Comparison of ENCODE assay signal across 8 cellular contexts in the genomic region with DNA sequence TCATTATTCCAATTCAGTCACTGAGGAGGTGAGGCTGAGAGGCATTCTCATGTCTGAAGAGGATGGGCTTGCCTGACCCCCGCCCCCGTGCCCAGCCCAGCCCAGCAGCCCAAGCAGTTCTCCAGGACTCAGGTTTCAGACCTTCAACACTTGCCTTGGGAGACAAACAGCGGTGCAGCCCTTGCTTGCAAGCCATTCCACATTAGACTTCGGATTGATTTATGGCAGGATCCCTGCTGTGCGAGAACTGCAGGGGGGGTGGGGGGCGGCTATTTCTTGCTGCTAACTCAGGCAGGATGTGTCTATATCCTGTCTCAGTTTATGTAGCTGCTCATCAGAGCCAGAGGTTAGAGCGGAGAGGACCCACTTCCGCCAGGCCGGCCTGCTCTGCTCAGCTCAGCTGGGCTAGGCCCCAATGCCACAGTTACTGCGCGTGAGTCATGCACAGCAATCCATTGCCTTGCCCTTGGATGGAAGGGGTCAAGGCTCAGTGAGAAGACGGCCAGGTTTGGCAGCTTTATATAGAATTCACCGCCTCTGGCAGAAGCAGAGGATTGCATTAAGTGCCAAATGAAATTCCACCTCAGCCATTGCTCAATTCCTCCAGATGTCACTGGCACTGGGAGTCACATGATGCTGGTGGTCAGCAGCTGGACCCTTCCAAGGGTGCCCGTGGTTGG. TPM values are rescaled to one million over a fixed set of nuclear protein-coding genes. Genes with fewer than 3 reads are reported as not detected.
A peak's percentile ranks its signal among the peaks of the same experiment; 100 is the strongest.
DNase-seq lines count a peak whose midpoint lies in the region; ATAC-seq lines count a peak whose summit lies in the region.

No MANE protein-coding gene starts in this region.

- POLR2A ChIA-PET in activated CD4-positive, alpha-beta T cell treated with anti-CD3 and anti-CD28 coated beads for 36 hours (lab: Charles Lee), result interaction anchor here (0.5 kb wide), 1 partner anchor 388 kb away, joined by 5 read pairs; no protein-coding TSS in a partner anchor

- CTCF ChIA-PET in activated CD4-positive, alpha-beta T cell treated with anti-CD3 and anti-CD28 coated beads for 36 hours (lab: Charles Lee), result no interaction called here

- peaks cover 43% of the 10 kb centered on the region for H3K36me3 Mint-ChIP-seq in activated CD4-positive, alpha-beta T cell treated with anti-CD3 and anti-CD28 coated beads for 36 hours (ENCODE audit: low read depth)

- no peaks in the 10 kb centered on the region for H3K27me3 Mint-ChIP-seq in activated CD4-positive, alpha-beta T cell treated with anti-CD3 and anti-CD28 coated beads for 36 hours

- peaks cover 59% of the 10 kb centered on the region for H3K4me1 Mint-ChIP-seq in activated CD4-positive, alpha-beta T cell treated with anti-CD3 and anti-CD28 coated beads for 36 hours

- peak; percentile 97 for DNase-seq in ELF-1 (ENCODE audit: low read depth, low spot score)
- peak; percentile 93 for DNase-seq in Jurkat, Clone E6-1 (ENCODE audit: low read depth, low spot score)
- peak; percentile 87 for DNase-seq in activated CD4-positive, alpha-beta T cell treated with anti-CD3 and anti-CD28 coated beads for 36 hours
- peak; percentile 94 for DNase-seq in dedifferentiated amniotic fluid mesenchymal stem cell (ENCODE audit: extremely low spot score)
- DNase-seq in lung microvascular endothelial cell (ENCODE audit: low read depth in 2 of 2), result peak; percentile 88 to 94
- DNase-seq in stimulated activated CD8-positive, alpha-beta memory T cell treated with anti-CD3 and anti-CD28 coated beads, Interleukin-15, amount 100 ng/mL, for 48 hours (ENCODE audit: low read depth in 2 of 2), result peak; percentile 72 to 75
- DNase-seq in DMS153 treated with DMSO at 0.1 percent for 48 hours (lab: John Stamatoyannopoulos, UW; ENCODE audit: unreplicated experiment), result no peak

- peak; percentile 60 for ATAC-seq in GM21786 (IDR thresholded peaks at IDR 0.05; ENCODE audit: unreplicated experiment)
- ATAC-seq in activated CD4-positive, alpha-beta T cell treated with anti-CD3 and anti-CD28 coated beads for 36 hours, result peak; percentile 67

- no peaks in the 10 kb centered on the region for H3K9me3 Mint-ChIP-seq in activated CD4-positive, alpha-beta T cell treated with anti-CD3 and anti-CD28 coated beads for 36 hours (ENCODE audit: low read depth)

- intact Hi-C loops in activated CD4-positive, alpha-beta T cell treated with anti-CD3 and anti-CD28 coated beads for 36 hours (cut with DNase I, micrococcal nuclease), result loop anchor here (1.0 to 10.0 kb wide), 10 partner anchors 9 to 1435 kb away; partner anchors contain the start of genes IWS1 (in 1 of the 2), MAP3K2 (in 1 of the 2), SAP130 (in 1 of the 2) and UGGT1 (in 1 of the 2)

- H3K27ac Mint-ChIP-seq in activated CD4-positive, alpha-beta T cell treated with anti-CD3 and anti-CD28 coated beads for 36 hours, result peak overlapping the region; percentile 99

- peak overlapping the region; percentile 77 for H3K4me3 ChIP-seq in Jurkat, Clone E6-1 (ENCODE audit: low read length)

- peak overlapping the region; percentile 97 for H3K4me3 Mint-ChIP-seq in activated CD4-positive, alpha-beta T cell treated with anti-CD3 and anti-CD28 coated beads for 36 hours

RNA-seq across cellular contexts. Expression of gene GYPC, which starts 1.8 kb away (rescaled TPM):
- 140 TPM for polyA plus RNA-seq in Jurkat, Clone E6-1 (2012; ENCODE audit: insufficient read depth, insufficient read length)
- total RNA-seq in activated CD4-positive, alpha-beta T cell treated with anti-CD3 and anti-CD28 coated beads for 36 hours, result 100 to 1,000 TPM; 143 to 187 TPM
- 393 and 773 TPM in 2 replicates for total RNA-seq in lung microvascular endothelial cell
